ENCODE assay signal across 16 cellular contexts in genomic region chr10:62719058-62719457, GRCh38.
DNase-seq lines count a peak whose midpoint lies in the region; ATAC-seq, FAIRE-seq and TF ChIP-seq lines count a peak whose summit lies in the region.
"Had no signal": no experiment of that assay in that cellular context is flagged by ENCODE, and none has a peak within 500 bp of the region (broad histone marks: within the 10 kb centered on the region; RNA-seq: fewer than 3 reads in every experiment).

No MANE protein-coding gene starts in this region.

- TF ChIP-seq POLR2A in HepG2 (IDR thresholded peaks at IDR 0.05; ENCODE audit: insufficient read depth in 1 of 2, low read depth in 2 of 2, low read length in 2 of 2) (no peak), right lobe of liver (IDR thresholded peaks at IDR 0.05) (no peak)

- no peak overlapping the region for H2AFZ ChIP-seq in HepG2 (ENCODE audit: low read length)

- in situ Hi-C loops in HepG2 (cut with HindIII; ENCODE audit: extremely low pct_ligation_motif_present, low pct_unique_long_range_greater_than_20kb): no loop called here

- ATAC-seq in HepG2: peak; percentile 36
- no peak for ATAC-seq in right lobe of liver
- peak; percentile 47 for ATAC-seq in stimulated activated memory B cell treated with anti-CD40 and anti-IgM and Interleukin-4, amounts not matched to agents 10 μg/mL and 1 μg/mL and 100 μg/mL, for 72 hours
- no peak for ATAC-seq in SK-N-SH treated with all-trans-retinoic acid at 6 μM for 48 hours
- ATAC-seq in HG02970 (IDR thresholded peaks at IDR 0.05; ENCODE audit: low FRiP score, unreplicated experiment): no peak

- no peak overlapping the region for H3K9ac ChIP-seq in HepG2 (ENCODE audit: insufficient read depth, low read depth, low read length)
- H3K9ac ChIP-seq: BLaER1 treated with 17β-estradiol and CSF1 and Interleukin-3, amounts not matched to agents 10 nM and 100 nM had no signal

- H3K4me3 ChIP-seq in HepG2 (replicated peaks in 1 of 3; ENCODE audit: insufficient read depth in 1 of 3, low read depth in 2 of 3, low read length in 3 of 3) (no peak overlapping the region), right lobe of liver (no peak overlapping the region), SJCRH30 (no peak overlapping the region)
- H3K4me3 ChIP-seq: BLaER1 treated with 17β-estradiol and CSF1 and Interleukin-3, amounts not matched to agents 10 nM and 100 nM had no signal

- FAIRE-seq in HepG2 (lab: Jason Lieb, UNC): no peak
- FAIRE-seq: GM18507 had no signal

- intact Hi-C loops in HepG2 (cut with micrococcal nuclease; ENCODE audit: unreplicated experiment): no loop called here
- intact Hi-C loops in right lobe of liver (cut with DNase I): no loop called here

- H3K27me3 ChIP-seq in HepG2 (ENCODE audit: control insufficient read depth in 1 of 2, insufficient read depth in 2 of 2, low read length in 2 of 2) (no peaks in the 10 kb centered on the region), right lobe of liver (no peaks in the 10 kb centered on the region), SJCRH30 (no peaks in the 10 kb centered on the region)
- H3K27me3 ChIP-seq: BLaER1 treated with 17β-estradiol and CSF1 and Interleukin-3, amounts not matched to agents 10 nM and 100 nM had no signal

- TF ChIP-seq EP300 in HepG2 (IDR thresholded peaks at IDR 0.05; ENCODE audit: low read depth in 2 of 2, low read length in 2 of 2): no peak
- no peak for TF ChIP-seq EP300 in HepG2 (CRISPR knock-in tag; IDR thresholded peaks at IDR 0.05; ENCODE audit: borderline replicate concordance)

- H3K4me3 Mint-ChIP-seq in stimulated activated memory B cell treated with anti-CD40 and anti-IgM and Interleukin-4, amounts not matched to agents 10 μg/mL and 1 μg/mL and 100 μg/mL, for 72 hours: no peak overlapping the region
- H3K4me3 Mint-ChIP-seq: CD4-positive, alpha-beta T cell; HFFc6 had no signal

- H3K4me1 Mint-ChIP-seq in stimulated activated memory B cell treated with anti-CD40 and anti-IgM and Interleukin-4, amounts not matched to agents 10 μg/mL and 1 μg/mL and 100 μg/mL, for 72 hours: no peaks in the 10 kb centered on the region

- H4K20me1 ChIP-seq in HepG2 (ENCODE audit: insufficient read depth, low read length): no peaks in the 10 kb centered on the region
- H4K20me1 ChIP-seq: BLaER1 treated with 17β-estradiol and CSF1 and Interleukin-3, amounts not matched to agents 10 nM and 100 nM had no signal

- H3K27me3 Mint-ChIP-seq in stimulated activated memory B cell treated with anti-CD40 and anti-IgM and Interleukin-4, amounts not matched to agents 10 μg/mL and 1 μg/mL and 100 μg/mL, for 72 hours: no peaks in the 10 kb centered on the region
- H3K27me3 Mint-ChIP-seq: CD4-positive, alpha-beta T cell had no signal

- H3K9me3 Mint-ChIP-seq in stimulated activated memory B cell treated with anti-CD40 and anti-IgM and Interleukin-4, amounts not matched to agents 10 μg/mL and 1 μg/mL and 100 μg/mL, for 72 hours: no peaks in the 10 kb centered on the region
- H3K9me3 Mint-ChIP-seq: CD4-positive, alpha-beta T cell; HFFc6 had no signal

- no peaks in the 10 kb centered on the region; the same call in 1 of the 2 replicates for H3K9me3 ChIP-seq in HepG2 (ENCODE audit: low read length)
- no peaks in the 10 kb centered on the region for H3K9me3 ChIP-seq in right lobe of liver
- H3K9me3 ChIP-seq in SJCRH30 (replicated peaks): no peaks in the 10 kb centered on the region

- no TSS peak for BruUV-seq in HepG2 (replicated peaks; lab: Mats Ljungman, UMichigan)

- no peaks in the 10 kb centered on the region for H3K36me3 Mint-ChIP-seq in stimulated activated memory B cell treated with anti-CD40 and anti-IgM and Interleukin-4, amounts not matched to agents 10 μg/mL and 1 μg/mL and 100 μg/mL, for 72 hours

- 44% methylated on average over 2 of the region's 2 CpGs for WGBS in HepG2 (ENCODE audit: low lambda C conversion rate)
- 68% methylated on average over 2 of the region's 2 CpGs for WGBS in right lobe of liver (ENCODE audit: insufficient coverage, low coverage, low lambda C conversion rate, missing lambda C conversion rate)

- TF ChIP-seq CTCF in HepG2 (CRISPR knock-in tag; IDR thresholded peaks at IDR 0.05): no peak
- TF ChIP-seq CTCF in right lobe of liver (IDR thresholded peaks at IDR 0.05): no peak

- no peak for TF ChIP-seq RAD21 in HepG2 (CRISPR knock-in tag; IDR thresholded peaks at IDR 0.05)

- no peaks in the 10 kb centered on the region for H3K36me3 ChIP-seq in HepG2 (replicated peaks in 1 of 2; ENCODE audit: control insufficient read depth in 1 of 2, insufficient read depth in 2 of 2, low read length in 2 of 2)
- H3K36me3 ChIP-seq in right lobe of liver: no peaks in the 10 kb centered on the region
- no peaks in the 10 kb centered on the region for H3K36me3 ChIP-seq in SJCRH30
- H3K36me3 ChIP-seq: BLaER1 treated with 17β-estradiol and CSF1 and Interleukin-3, amounts not matched to agents 10 nM and 100 nM had no signal

- H3K4me2 ChIP-seq in HepG2 (ENCODE audit: low read depth, low read length): peak overlapping the region; percentile 19; the same call in 1 of the 2 replicates

- H3K4me1 ChIP-seq in HepG2 (ENCODE audit: insufficient read depth, low read length) (peaks cover 19% of the 10 kb centered on the region), right lobe of liver (no peaks in the 10 kb centered on the region), SJCRH30 (peaks cover 24% of the 10 kb centered on the region)

- no peaks in the 10 kb centered on the region for H3K79me2 ChIP-seq in HepG2 (ENCODE audit: insufficient read depth, low read length)

- no peak overlapping the region for H3K27ac Mint-ChIP-seq in stimulated activated memory B cell treated with anti-CD40 and anti-IgM and Interleukin-4, amounts not matched to agents 10 μg/mL and 1 μg/mL and 100 μg/mL, for 72 hours
- H3K27ac Mint-ChIP-seq: CD4-positive, alpha-beta T cell; HFFc6 had no signal

- no peak for DNase-seq in HepG2 (ENCODE audit: low spot score)
- no peak for DNase-seq in right lobe of liver
- DNase-seq in SJCRH30: no peak
- DNase-seq in RKO (ENCODE audit: low spot score): no peak
- DNase-seq: ACHN; Calu3; CD4-positive, alpha-beta T cell; DMS 273 treated with DMSO at 0.1 percent for 48 hours; HCEC 1CT; HFFc6; IMR-90 had no signal

- no peak overlapping the region for H3K27ac ChIP-seq in HepG2 (ENCODE audit: extremely low read length, insufficient read depth, low read length)
- no peak overlapping the region for H3K27ac ChIP-seq in right lobe of liver
- peak overlapping the region; percentile 92 for H3K27ac ChIP-seq in SJCRH30

- POLR2A ChIA-PET in HepG2 (lab: Yijun Ruan, JAX): no interaction called here

- CTCF ChIA-PET in HepG2 (lab: Yijun Ruan, JAX; ENCODE audit: low intra/inter-chr PET ratio, low total read pairs): no interaction called here

TF ChIP-seq in HepG2, 621 proteins besides CTCF, POLR2A, EP300 and RAD21:
- TF ChIP-seq ZNF652 (CRISPR knock-in tag; IDR thresholded peaks at IDR 0.05; ENCODE audit: borderline replicate concordance, low read depth) (no peak), ZNF160 (CRISPR knock-in tag; IDR thresholded peaks at IDR 0.05) (no peak), ZNF205 (CRISPR knock-in tag; IDR thresholded peaks at IDR 0.05) (no peak), GLI4 (CRISPR knock-in tag; IDR thresholded peaks at IDR 0.05; ENCODE audit: borderline replicate concordance) (no peak), SRSF4 (IDR thresholded peaks at IDR 0.05; ENCODE audit: low read depth, low read length, poor library complexity, severe bottlenecking) (no peak), FLYWCH1 (CRISPR knock-in tag; IDR thresholded peaks at IDR 0.05) (no peak)
- TF ChIP-seq, protein P1, sequence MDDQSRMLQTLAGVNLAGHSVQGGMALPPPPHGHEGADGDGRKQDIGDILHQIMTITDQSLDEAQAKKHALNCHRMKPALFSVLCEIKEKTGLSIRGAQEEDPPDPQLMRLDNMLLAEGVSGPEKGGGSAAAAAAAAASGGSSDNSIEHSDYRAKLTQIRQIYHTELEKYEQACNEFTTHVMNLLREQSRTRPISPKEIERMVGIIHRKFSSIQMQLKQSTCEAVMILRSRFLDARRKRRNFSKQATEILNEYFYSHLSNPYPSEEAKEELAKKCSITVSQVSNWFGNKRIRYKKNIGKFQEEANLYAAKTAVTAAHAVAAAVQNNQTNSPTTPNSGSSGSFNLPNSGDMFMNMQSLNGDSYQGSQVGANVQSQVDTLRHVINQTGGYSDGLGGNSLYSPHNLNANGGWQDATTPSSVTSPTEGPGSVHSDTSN (CRISPR knock-in tag; IDR thresholded peaks at IDR 0.05; ENCODE audit: borderline replicate concordance): no peak

TF ChIP-seq in SK-N-SH treated with all-trans-retinoic acid at 6 μM for 48 hours, 23 proteins besides CTCF, POLR2A, EP300 and RAD21:
- TF ChIP-seq PPARA (CRISPR knock-in tag; IDR thresholded peaks at IDR 0.05; ENCODE audit: borderline replicate concordance) (no peak), SNAI2 (CRISPR knock-in tag; IDR thresholded peaks at IDR 0.05) (no peak), ZFP3 (CRISPR knock-in tag; IDR thresholded peaks at IDR 0.05) (no peak), RARB (CRISPR knock-in tag; IDR thresholded peaks at IDR 0.05) (no peak), GLIS3 (CRISPR knock-in tag; IDR thresholded peaks at IDR 0.05) (no peak), OSR1 (CRISPR knock-in tag; IDR thresholded peaks at IDR 0.05) (no peak), CSDC2 (CRISPR knock-in tag; IDR thresholded peaks at IDR 0.05) (no peak), ISL1 (CRISPR knock-in tag; IDR thresholded peaks at IDR 0.05) (no peak)

Comparison
In these comparisons a context has a peak if more than half of its experiments do, and no peak if none do; other contexts are left out.
1. ATAC-seq: peak in HepG2 (single experiment) and stimulated activated memory B cell treated with anti-CD40 and anti-IgM and Interleukin-4, amounts not matched to agents 10 μg/mL and 1 μg/mL and 100 μg/mL, for 72 hours (single experiment); none in right lobe of liver (0 of 4), SK-N-SH treated with all-trans-retinoic acid at 6 μM for 48 hours (single experiment) and HG02970 (single experiment).